In genomic region chr3:120558784-120559227, GRCh38 we compare ENCODE assay signal across 8 cellular contexts. TPM values are rescaled to one million over a fixed set of nuclear protein-coding genes. Genes with fewer than 3 reads are reported as not detected.
DNase-seq lines count a peak whose midpoint lies in the region; ATAC-seq and TF ChIP-seq lines count a peak whose summit lies in the region.

No MANE protein-coding gene starts in this region.

- DNase-seq in AG09319 (ENCODE audit: extremely low read depth, low read depth) (peak; percentile 87), NCI-H345 treated with DMSO at 0.1 percent for 48 hours (lab: John Stamatoyannopoulos, UW; ENCODE audit: unreplicated experiment) (peak; percentile 64), cerebellum (ENCODE audit: low spot score) (peak; percentile 82), kidney glomerular epithelial cell (lab: John Stamatoyannopoulos, UW) (peak; percentile 82)
- peak; percentile 80 for DNase-seq in activated CD4-positive, alpha-beta T cell treated with anti-CD3 and anti-CD28 coated beads for 1 hour
- peak; percentile 62 to 72 for DNase-seq in stimulated activated CD4-positive, alpha-beta T cell treated with anti-CD3 and anti-CD28 coated beads, Interleukin-15, amount 100 ng/mL, for 48 hours (ENCODE audit: low read depth in 2 of 2)

- peak; percentile 89 for TF ChIP-seq CTCF in AG09319 (IDR thresholded peaks at IDR 0.05; ENCODE audit: low read depth, low read length)

- peak; percentile 88 for ATAC-seq in GM19023 (IDR thresholded peaks at IDR 0.05; ENCODE audit: unreplicated experiment)
- peak; percentile 97 for ATAC-seq in HG03280 (IDR thresholded peaks at IDR 0.05; ENCODE audit: unreplicated experiment)

RNA-seq across cellular contexts. Expression of gene NDUFB4, which starts 37.3 kb away (rescaled TPM):
- 40.5 TPM for total RNA-seq in cerebellum

Comparison
In these comparisons a context has a peak if more than half of its experiments do, and no peak if none do; other contexts are left out.
1. Peak in every context shown above with its lines: DNase-seq and ATAC-seq.